ENCODE assay signal across 20 cellular contexts in genomic region chr5:87769137-87769536, GRCh38.
DNase-seq lines count a peak whose midpoint lies in the region; ATAC-seq, FAIRE-seq and TF ChIP-seq lines count a peak whose summit lies in the region.
"Had no signal": no experiment of that assay in that cellular context is flagged by ENCODE, and none has a peak within 500 bp of the region (broad histone marks: within the 10 kb centered on the region; RNA-seq: fewer than 3 reads in every experiment).

No MANE protein-coding gene starts in this region.

- dilution Hi-C loops in mammary epithelial cell (cut with HindIII; ENCODE audit: low sequenced_read_pairs) = no loop called here

- no peaks in the 10 kb centered on the region for H3K9me3 ChIP-seq in mammary epithelial cell (replicated peaks; ENCODE audit: insufficient read depth, low read length)
- H3K9me3 ChIP-seq: BLaER1 had no signal

- CTCF ChIA-PET in mammary epithelial cell (lab: Charles Lee; ENCODE audit: low non-redundant PET) = no interaction called here
- CTCF ChIA-PET in MCF 10A (lab: Yijun Ruan, JAX) = interaction anchor here (0.6 to 0.8 kb wide), 2 partner anchors 13 to 1325 kb away, joined by 3 read pairs; no protein-coding TSS in a partner anchor
- CTCF ChIA-PET in RWPE1 (lab: Yijun Ruan, JAX) = interaction anchor here (0.6 to 0.7 kb wide), 2 partner anchors 921 to 922 kb away, joined by 3 read pairs; no protein-coding TSS in a partner anchor

- peaks cover 6% of the 10 kb centered on the region for H3K4me1 ChIP-seq in mammary epithelial cell (ENCODE audit: insufficient read depth, low read length)
- H3K4me1 ChIP-seq: BLaER1 had no signal

- TF ChIP-seq CTCF in mammary epithelial cell (conservative IDR thresholded peaks at IDR 0.05 in 1 of 2, IDR thresholded peaks at IDR 0.05 in 1 of 2; ENCODE audit: extremely low read depth in 1 of 2, insufficient read depth in 1 of 2, low read depth in 1 of 2, low read length in 2 of 2) (no peak), MCF 10A (IDR thresholded peaks at IDR 0.05; ENCODE audit: unreplicated experiment) (no peak), RWPE1 (conservative IDR thresholded peaks at IDR 0.05; ENCODE audit: low read depth) (no peak), bronchial epithelial cell (IDR thresholded peaks at IDR 0.05; ENCODE audit: insufficient read depth, low read length, severe bottlenecking) (no peak)

- BruUV-seq in mammary epithelial cell (replicated peaks; lab: Mats Ljungman, UMichigan) = no TSS peak
- no TSS peak for BruUV-seq in MCF 10A (replicated peaks; lab: Mats Ljungman, UMichigan)

- no peak overlapping the region for H3K27ac ChIP-seq in mammary epithelial cell (ENCODE audit: insufficient read depth, low read depth, low read length)
- H3K27ac ChIP-seq in RWPE1 = no peak overlapping the region
- H3K27ac ChIP-seq: BLaER1 had no signal

- H4K20me1 ChIP-seq in mammary epithelial cell (ENCODE audit: insufficient read depth, low read length) = no peaks in the 10 kb centered on the region
- H4K20me1 ChIP-seq: BLaER1 had no signal

- H3K27me3 ChIP-seq in mammary epithelial cell (ENCODE audit: insufficient read depth, low read length) (no peaks in the 10 kb centered on the region), bronchial epithelial cell (ENCODE audit: control insufficient read depth, insufficient read depth, low read length) (no peaks in the 10 kb centered on the region)
- H3K27me3 ChIP-seq: BLaER1 had no signal

- no peaks in the 10 kb centered on the region for H3K9me3 Mint-ChIP-seq in MCF 10A (ENCODE audit: unreplicated experiment)
- H3K9me3 Mint-ChIP-seq: CD14-positive monocyte, H9, IgD-negative memory B cell had no signal

- POLR2A ChIA-PET in MCF 10A (lab: Yijun Ruan, JAX) = no interaction called here
- POLR2A ChIA-PET in RWPE1 (lab: Yijun Ruan, JAX; ENCODE audit: low non-redundant PET) = no interaction called here

- no peak for ATAC-seq in GM19452 (IDR thresholded peaks at IDR 0.05; ENCODE audit: unreplicated experiment)
- ATAC-seq: HepG2 had no signal

- H3K79me2 ChIP-seq in mammary epithelial cell (ENCODE audit: insufficient read depth, low read length) = no peaks in the 10 kb centered on the region

- H3K4me3 Mint-ChIP-seq in MCF 10A (ENCODE audit: unreplicated experiment) = no peak overlapping the region
- H3K4me3 Mint-ChIP-seq: CD14-positive monocyte; CD4-positive, alpha-beta memory T cell; H9; IgD-negative memory B cell had no signal

- 96% methylated on average over 2 of the region's 2 CpGs for WGBS in mammary epithelial cell (ENCODE audit: low coverage, missing lambda C conversion rate)

- H3K9ac ChIP-seq in mammary epithelial cell (ENCODE audit: insufficient read depth, low read length) = no peak overlapping the region
- H3K9ac ChIP-seq: BLaER1 had no signal

- in situ Hi-C loops in mammary epithelial cell (cut with MboI; ENCODE audit: low sequenced_read_pairs in 2 of 2) = loop anchor here in 1 of 2 donors (25.0 kb wide), 1 partner anchor 357 kb away; the partner anchor contains the start of gene CCNH

- H3K36me3 ChIP-seq in mammary epithelial cell (ENCODE audit: insufficient read depth, low read length) = no peaks in the 10 kb centered on the region
- H3K36me3 ChIP-seq in bronchial epithelial cell (ENCODE audit: control insufficient read depth, insufficient read depth, low read length) = no peaks in the 10 kb centered on the region
- H3K36me3 ChIP-seq: BLaER1 had no signal

- no peak overlapping the region for H3K27ac Mint-ChIP-seq in MCF 10A (ENCODE audit: low read depth, unreplicated experiment)
- H3K27ac Mint-ChIP-seq: CD14-positive monocyte; CD4-positive, alpha-beta memory T cell; H9; IgD-negative memory B cell had no signal

- peak overlapping the region; percentile 29 for H3K4me2 ChIP-seq in mammary epithelial cell (ENCODE audit: insufficient read depth, low read depth, low read length)
- H3K4me2 ChIP-seq: BLaER1 had no signal

- no peaks in the 10 kb centered on the region for H3K4me1 Mint-ChIP-seq in MCF 10A (ENCODE audit: insufficient read depth, unreplicated experiment)
- H3K4me1 Mint-ChIP-seq: CD14-positive monocyte, IgD-negative memory B cell had no signal

- DNase-seq in mammary epithelial cell (peak; percentile 25), MCF 10A (ENCODE audit: unreplicated experiment) (no peak), RWPE1 (ENCODE audit: low spot score) (peak; percentile 14), bronchial epithelial cell (ENCODE audit: low read depth) (peak; percentile 44), superior temporal gyrus (ENCODE audit: extremely low spot score) (peak; percentile 40), OCI-M1 (lab: John Stamatoyannopoulos, UW) (no peak), nucleus accumbens (lab: John Stamatoyannopoulos, UW) (no peak)
- DNase-seq: 8988T; CD4-positive, alpha-beta memory T cell; COR-L47; DMS 273 treated with DMSO at 0.1 percent for 48 hours; DMS79; GF-D8; H9 had no signal

- FAIRE-seq in bronchial epithelial cell (lab: Jason Lieb, UNC) = no peak
- FAIRE-seq: H1, HepG2 had no signal

- peaks cover 64% of the 10 kb centered on the region for H3K27me3 Mint-ChIP-seq in MCF 10A (ENCODE audit: insufficient read depth, unreplicated experiment)

- no peaks in the 10 kb centered on the region for H3K36me3 Mint-ChIP-seq in MCF 10A (ENCODE audit: insufficient read depth, unreplicated experiment)
- H3K36me3 Mint-ChIP-seq: CD14-positive monocyte; CD4-positive, alpha-beta memory T cell; IgD-negative memory B cell had no signal

- intact Hi-C loops in mammary epithelial cell (cut with micrococcal nuclease) = no loop called here
- intact Hi-C loops in MCF 10A (cut with micrococcal nuclease) = no loop called here

- H3K4me3 ChIP-seq in mammary epithelial cell (replicated peaks in 1 of 3; ENCODE audit: insufficient read depth in 1 of 3, low read depth in 2 of 3, low read length in 3 of 3) (no peak overlapping the region), bronchial epithelial cell (ENCODE audit: low read depth, low read length) (no peak overlapping the region)
- H3K4me3 ChIP-seq: BLaER1 had no signal

- no peak overlapping the region for H2AFZ ChIP-seq in mammary epithelial cell (ENCODE audit: low read depth, low read length)

Comparison
In these comparisons a context has a peak if more than half of its experiments do, and no peak if none do; other contexts are left out.
1. DNase-seq: peak in mammary epithelial cell (single experiment), RWPE1 (single experiment), bronchial epithelial cell (single experiment) and superior temporal gyrus (single experiment); none in MCF 10A (single experiment), OCI-M1 (single experiment) and nucleus accumbens (0 of 56).